ENCODE assay signal across 8 cellular contexts in genomic region chr16:29820730-29821662, GRCh38. TPM values are rescaled to one million over a fixed set of nuclear protein-coding genes. Genes with fewer than 3 reads are reported as not detected.
DNase-seq lines count a peak whose midpoint lies in the region; ATAC-seq and TF ChIP-seq lines count a peak whose summit lies in the region.

No MANE protein-coding gene starts in this region.

- H3K27ac ChIP-seq in PC-9 (peak overlapping the region; percentile 77), brain microvascular endothelial cell (peak overlapping the region; percentile 68), mesodermal cell (ENCODE audit: low read depth, low read length, severe bottlenecking) (peak overlapping the region; percentile 45), upper lobe of left lung (peak overlapping the region; percentile 91 to 93 (median 92))

- CTCF ChIA-PET in Caco-2 (lab: Charles Lee) (interaction anchor here (2.2 to 2.4 kb wide), 2 partner anchors 27 to 28 kb away, joined by 9 to 13 read pairs; no protein-coding TSS in a partner anchor), PC-9 (lab: Charles Lee) (interaction anchor here (0.6 to 1.7 kb wide), 3 partner anchors 22 to 1529 kb away, joined by 3 to 18 read pairs (median 15); no protein-coding TSS in a partner anchor)

- H3K9me2 ChIP-seq in PC-9 (ENCODE audit: insufficient read depth), result no peaks in the 10 kb centered on the region

- TF ChIP-seq EP300 in upper lobe of left lung (IDR thresholded peaks at IDR 0.05), result no peak

- H3K79me2 ChIP-seq in PC-9 (ENCODE audit: low read depth), result peaks cover 66% of the 10 kb centered on the region

- H3K4me2 ChIP-seq in PC-9, result peak overlapping the region; percentile 88

- BruUV-seq in Caco-2 (replicated peaks; lab: Mats Ljungman, UMichigan), result no TSS peak
- TSS peak; percentile 71 for BruUV-seq in PC-9 (replicated peaks; lab: Mats Ljungman, UMichigan)

- peaks cover 70% of the 10 kb centered on the region; the same call in 1 of the 2 replicates for H3F3A ChIP-seq in PC-9 (ENCODE audit: insufficient read depth, low read depth)

- no peak for TF ChIP-seq CTCF in Caco-2 (IDR thresholded peaks at IDR 0.05; ENCODE audit: insufficient read depth in 1 of 2, low read depth in 1 of 2, low read length in 1 of 2, severe bottlenecking in 1 of 2, unreplicated experiment in 1 of 2)
- no peak for TF ChIP-seq CTCF in PC-9 (conservative IDR thresholded peaks at IDR 0.05)
- no peak for TF ChIP-seq CTCF in brain microvascular endothelial cell (IDR thresholded peaks at IDR 0.05; ENCODE audit: low read depth, low read length, missing control alignments)
- TF ChIP-seq CTCF in upper lobe of left lung (IDR thresholded peaks at IDR 0.05), result no peak

- peak in 3 of 4 donors; percentile 48 to 76 (median 60) for TF ChIP-seq POLR2A in upper lobe of left lung (IDR thresholded peaks at IDR 0.05)

- H3K4me1 Mint-ChIP-seq in Caco-2 (ENCODE audit: low read depth, unreplicated experiment), result peaks cover 24% of the 10 kb centered on the region

- H3K36me3 ChIP-seq in Caco-2 (ENCODE audit: control insufficient read depth, insufficient read depth, low read length) (no peaks in the 10 kb centered on the region; the same call in 1 of the 2 replicates), PC-9 (ENCODE audit: low read depth) (no peaks in the 10 kb centered on the region), brain microvascular endothelial cell (replicated peaks) (no peaks in the 10 kb centered on the region), mesodermal cell (ENCODE audit: control insufficient read depth, insufficient read depth, low read length) (peaks cover 33% of the 10 kb centered on the region), upper lobe of left lung (peaks cover 0 to 19% (median 5%) of the 10 kb centered on the region in 4 donors)

- no peaks in the 10 kb centered on the region for H3K9me3 Mint-ChIP-seq in Caco-2 (ENCODE audit: unreplicated experiment)

- H3K4me3 ChIP-seq in Caco-2 (ENCODE audit: low read depth, low read length), result peak overlapping the region; percentile 29
- peak overlapping the region; percentile 71 for H3K4me3 ChIP-seq in PC-9
- peak overlapping the region; percentile 81 for H3K4me3 ChIP-seq in brain microvascular endothelial cell (ENCODE audit: low read depth, low read length)
- peak overlapping the region; percentile 14 for H3K4me3 ChIP-seq in mesodermal cell (ENCODE audit: extremely low read depth, insufficient read depth, low read length, poor library complexity, severe bottlenecking)
- peak overlapping the region; percentile 41 to 82 (median 73) for H3K4me3 ChIP-seq in upper lobe of left lung

- 96 to 99% methylated on average over 7 to 11 of the region's 11 CpGs for WGBS in mesodermal cell (ENCODE audit: insufficient coverage in 2 of 2), 2 experiments
- 18 to 25% methylated on average over 8 to 11 of the region's 11 CpGs for WGBS in upper lobe of left lung, 2 donors

- no peak overlapping the region for H3K27ac Mint-ChIP-seq in Caco-2 (ENCODE audit: unreplicated experiment)

- POLR2A ChIA-PET in Caco-2 (lab: Charles Lee), result no interaction called here
- POLR2A ChIA-PET in PC-9 (lab: Charles Lee; ENCODE audit: unreplicated experiment), result interaction anchor here (0.5 to 1.5 kb wide), 4 partner anchors 14 to 152 kb away, joined by 4 to 32 read pairs (median 8); no protein-coding TSS in a partner anchor

- DNase-seq in Caco-2 (no peak), PC-9 (peak; percentile 57 to 84), brain microvascular endothelial cell (no peak), upper lobe of left lung (peak; percentile 47 to 92), SKM-1 (lab: John Stamatoyannopoulos, UW; ENCODE audit: unreplicated experiment) (no peak), CD1c-positive myeloid dendritic cell (ENCODE audit: extremely low spot score) (no peak)

- no peak overlapping the region for H2AFZ ChIP-seq in PC-9

- no peaks in the 10 kb centered on the region for H4K20me1 ChIP-seq in PC-9 (ENCODE audit: insufficient read depth)

- peak; percentile 41 for ATAC-seq in GM21619 (IDR thresholded peaks at IDR 0.05; ENCODE audit: unreplicated experiment)
- ATAC-seq in upper lobe of left lung (ENCODE audit: low FRiP score in 2 of 2), result peak; percentile 37 to 76

- intact Hi-C loops in Caco-2 (cut with micrococcal nuclease; ENCODE audit: unreplicated experiment) (no loop called here), PC-9 (cut with micrococcal nuclease; ENCODE audit: unreplicated experiment) (loop anchor here (1.0 to 5.0 kb wide), 4 partner anchors 27 to 200 kb away; partner anchors contain the start of genes CDIPT and SEZ6L2)

- H3K4me1 ChIP-seq in Caco-2 (peaks cover 23% of the 10 kb centered on the region), PC-9 (replicated peaks; ENCODE audit: insufficient read depth) (peaks cover 72% of the 10 kb centered on the region), mesodermal cell (ENCODE audit: control insufficient read depth, insufficient read depth, low read length, poor library complexity, severe bottlenecking) (peaks cover 38% of the 10 kb centered on the region), upper lobe of left lung (peaks cover 73 to 87% (median 79%) of the 10 kb centered on the region in 4 donors)

- H3K36me3 Mint-ChIP-seq in Caco-2 (ENCODE audit: insufficient read depth, unreplicated experiment), result peaks cover 46% of the 10 kb centered on the region

- peak overlapping the region; percentile 19 for H3K4me3 Mint-ChIP-seq in Caco-2 (ENCODE audit: unreplicated experiment)

- in situ Hi-C loops in brain microvascular endothelial cell (cut with HindIII; ENCODE audit: low pct_ligation_motif_present, low sequenced_read_pairs), result no loop called here

- H3K27me3 Mint-ChIP-seq in Caco-2 (ENCODE audit: insufficient read depth, unreplicated experiment), result no peaks in the 10 kb centered on the region

- H3K27me3 ChIP-seq in Caco-2 (replicated peaks; ENCODE audit: control insufficient read depth, insufficient read depth, low read length) (no peaks in the 10 kb centered on the region), PC-9 (ENCODE audit: insufficient read depth, low read depth) (no peaks in the 10 kb centered on the region), brain microvascular endothelial cell (replicated peaks) (no peaks in the 10 kb centered on the region), upper lobe of left lung (no peaks in the 10 kb centered on the region)

- H3K9me3 ChIP-seq in Caco-2 (no peaks in the 10 kb centered on the region), PC-9 (ENCODE audit: insufficient read depth, low read depth) (no peaks in the 10 kb centered on the region), mesodermal cell (ENCODE audit: control insufficient read depth, low read length) (no peaks in the 10 kb centered on the region), upper lobe of left lung (no peaks in the 10 kb centered on the region)

RNA-seq across cellular contexts. Expression of gene MVP, which starts 0.7 kb away (rescaled TPM):
- total RNA-seq in Caco-2 (2022) (62.9 and 72.5 TPM in 2 replicates), PC-9 (2021) (197 and 208 TPM in 2 replicates), upper lobe of left lung (100 to 1,000 TPM; 260 to 411 (median 312) TPM)
- polyA plus RNA-seq in mesodermal cell (2013, experiment 1 of 2), result 6.5 TPM
- 6.7 TPM for polyA plus RNA-seq in mesodermal cell (2013, experiment 2 of 2)

RNA-seq across cellular contexts. Expression of gene PAGR1, which starts 5.0 kb away (rescaled TPM):
- 31.4 and 33.0 TPM in 2 replicates for total RNA-seq in Caco-2 (2022)
- total RNA-seq in PC-9 (2021), result 27.5 and 44.6 TPM in 2 replicates
- 50.1 TPM for polyA plus RNA-seq in mesodermal cell (2013, experiment 1 of 2)
- polyA plus RNA-seq in mesodermal cell (2013, experiment 2 of 2), result 40.6 TPM
- total RNA-seq in upper lobe of left lung, result 10 to 100 TPM; 22.6 to 49.5 (median 34.6) TPM

RNA-seq across cellular contexts. Expression of gene PRRT2, which starts 9.0 kb away (rescaled TPM):
- total RNA-seq in Caco-2 (2022) (3.6 and 3.9 TPM in 2 replicates), PC-9 (2021) (4.9 and 6.3 TPM in 2 replicates), upper lobe of left lung (10 to 100 TPM in 2 of 6 donors, 1 to 10 TPM in 4; 1.4 to 13.6 (median 2.5) TPM)
- 32.8 TPM for polyA plus RNA-seq in mesodermal cell (2013, experiment 1 of 2)
- polyA plus RNA-seq in mesodermal cell (2013, experiment 2 of 2), result 25.6 TPM

RNA-seq across cellular contexts. Expression of gene MAZ, which starts 14.7 kb away (rescaled TPM):
- total RNA-seq in Caco-2 (2022) (299 and 317 TPM in 2 replicates), PC-9 (2021) (463 and 481 TPM in 2 replicates), upper lobe of left lung (100 to 1,000 TPM in 5 of 6 donors, 10 to 100 TPM in 1; 83.7 to 232 (median 165) TPM)
- polyA plus RNA-seq in mesodermal cell (2013, experiment 1 of 2), result 311 TPM
- 290 TPM for polyA plus RNA-seq in mesodermal cell (2013, experiment 2 of 2)

RNA-seq across cellular contexts. Expression of gene KIF22, which starts 30.4 kb away (rescaled TPM):
- total RNA-seq in Caco-2 (2022) (134 and 152 TPM in 2 replicates), PC-9 (2021) (179 and 195 TPM in 2 replicates), upper lobe of left lung (10 to 100 TPM in 5 of 6 donors, 1 to 10 TPM in 1; 9.1 to 43.5 (median 26.6) TPM)
- 88.2 TPM for polyA plus RNA-seq in mesodermal cell (2013, experiment 1 of 2)
- polyA plus RNA-seq in mesodermal cell (2013, experiment 2 of 2), result 82.6 TPM

Comparison
In these comparisons a context has a peak if more than half of its experiments do, and no peak if none do; other contexts are left out.
1. DNase-seq: peak in PC-9 (2 of 2) and upper lobe of left lung (2 of 2); none in Caco-2 (0 of 2), brain microvascular endothelial cell (single experiment), SKM-1 (single experiment) and CD1c-positive myeloid dendritic cell (single experiment).
2. H3K4me3 ChIP-seq: peak in every context shown above with its lines; median percentile 81 in brain microvascular endothelial cell; 73 in upper lobe of left lung; 71 in PC-9; 29 in Caco-2; 14 in mesodermal cell.
3. Peak in every context shown above with its lines, with median percentiles within 50 percentile points of each other: H3K27ac ChIP-seq.